ENCODE assay signal across 24 cellular contexts in genomic region chr5:5953641-5954040, GRCh38.
"Had no signal": no experiment of that assay in that cellular context is flagged by ENCODE, and none has a peak within 500 bp of the region (broad histone marks: within the 10 kb centered on the region; RNA-seq: fewer than 3 reads in every experiment).

No MANE protein-coding gene starts in this region.

- DNase-seq: activated CD4-positive, alpha-beta T cell treated with anti-CD3 and anti-CD28 coated beads, Interleukin-2, amount 10 ng/mL, durations not matched to agents 24 days and 14 days; activated CD8-positive, alpha-beta memory T cell treated with anti-CD3 and anti-CD28 coated beads, Interleukin-2, amount 10 ng/mL, durations not matched to agents 7 days and 5 days; activated CD8-positive, alpha-beta T cell treated with anti-CD3 and anti-CD28 coated beads for 36 hours; activated gamma-delta T cell; activated naive CD4-positive, alpha-beta T cell treated with anti-CD3 and anti-CD28 coated beads, Interleukin-2, amount 50 U/mL, for 16 hours; activated T-cell treated with anti-CD3 and anti-CD28 coated beads for 4 hours; anterior cingulate cortex; body of pancreas; effector CD4-positive, alpha-beta T cell; erythroblast; foreskin keratinocyte; immature natural killer cell; left lung; naive thymus-derived CD8-positive, alpha-beta T cell; pancreas; psoas muscle; right cardiac atrium; stimulated activated CD4-positive, alpha-beta T cell treated with anti-CD3 and anti-CD28 coated beads, Interleukin-12 subunit alpha, Interleukin-12 subunit beta, amount 100 ng/mL, for 4 hours; stimulated activated CD4-positive, alpha-beta T cell treated with anti-CD3 and anti-CD28 coated beads, Interleukin-4, amount 100 ng/mL, for 4 hours; stimulated activated naive CD8-positive, alpha-beta T cell treated with anti-CD3 and anti-CD28 coated beads, Interleukin-15, Interleukin-2, amounts not matched to agents 100 U/mL and 50 U/mL, for 24 hours; thyroid gland; upper lobe of right lung had no signal

- H3K9me3 ChIP-seq: body of pancreas, pancreas, psoas muscle, thyroid gland, upper lobe of right lung had no signal

- H3K4me3 ChIP-seq: body of pancreas, left lung, pancreas, psoas muscle, thyroid gland, upper lobe of right lung had no signal

- H3K27me3 ChIP-seq: body of pancreas, foreskin keratinocyte, left lung, pancreas, thyroid gland, upper lobe of right lung had no signal

- H3K4me1 ChIP-seq: body of pancreas, foreskin keratinocyte, left lung, pancreas, psoas muscle, thyroid gland, upper lobe of right lung had no signal

- H3K36me3 ChIP-seq: left lung, pancreas, thyroid gland, upper lobe of right lung had no signal

- H3K27ac ChIP-seq: body of pancreas, foreskin keratinocyte, left lung, pancreas, psoas muscle, thyroid gland, upper lobe of right lung, VCaP had no signal

- ATAC-seq: activated CD4-positive, CD25-positive, alpha-beta regulatory T cell treated with anti-CD3 and anti-CD28 coated beads, Interleukin-2, amount 50 U/mL, for 24 hours; activated CD8-positive, alpha-beta memory T cell treated with anti-CD3 and anti-CD28 coated beads, Interleukin-2, amount 10 ng/mL, durations not matched to agents 7 days and 5 days; activated CD8-positive, alpha-beta T cell treated with anti-CD3 and anti-CD28 coated beads for 36 hours; body of pancreas; foreskin keratinocyte; left lung; naive thymus-derived CD8-positive, alpha-beta T cell; pancreas; psoas muscle; right cardiac atrium; stimulated activated naive CD8-positive, alpha-beta T cell treated with anti-CD3 and anti-CD28 coated beads, Interleukin-15, Interleukin-2, amounts not matched to agents 100 U/mL and 50 U/mL, for 24 hours; upper lobe of right lung had no signal
